In genomic region chr3:151316267-151316991, GRCh38 we compare ENCODE assay signal across 10 cellular contexts. TPM values are rescaled to one million over a fixed set of nuclear protein-coding genes. Genes with fewer than 3 reads are reported as not detected.
DNase-seq lines count a peak whose midpoint lies in the region; ATAC-seq and TF ChIP-seq lines count a peak whose summit lies in the region.
"Had no signal": no experiment of that assay in that cellular context is flagged by ENCODE, and none has a peak within 500 bp of the region (broad histone marks: within the 10 kb centered on the region; RNA-seq: fewer than 3 reads in every experiment).

TSS of gene GPR87 (minus strand) at chr3:151316820. CDS start at chr3:151300100, 16,720 bp downstream.

- no peak within 1 kb of the TSS for H3K14ac ChIP-seq in trophoblast cell (ENCODE audit: low read length)

- no peak within 1 kb of the TSS for H3K4ac ChIP-seq in trophoblast cell (ENCODE audit: low read depth, low read length)

- no peak for TF ChIP-seq POLR2A in GM18505 (IDR thresholded peaks at IDR 0.05; ENCODE audit: borderline replicate concordance, extremely low read depth, insufficient read depth, insufficient read length)

- no peaks in the 10 kb centered on the region for H4K20me1 ChIP-seq in mammary epithelial cell (ENCODE audit: insufficient read depth, low read length)

- no peak for TF ChIP-seq CTCF in mammary epithelial cell (conservative IDR thresholded peaks at IDR 0.05 in 1 of 2, IDR thresholded peaks at IDR 0.05 in 1 of 2; ENCODE audit: extremely low read depth in 1 of 2, insufficient read depth in 1 of 2, low read depth in 1 of 2, low read length in 2 of 2)

- peak within 1 kb of the TSS; percentile 99 for H3K27ac ChIP-seq in mammary epithelial cell (ENCODE audit: insufficient read depth, low read depth, low read length)
- H3K27ac ChIP-seq in trophoblast cell (ENCODE audit: low read depth, low read length), result peak within 1 kb of the TSS; percentile 96
- H3K27ac ChIP-seq: gastroesophageal sphincter had no signal

- H3K79me2 ChIP-seq in mammary epithelial cell (ENCODE audit: insufficient read depth, low read length) (peaks cover 52% of the 10 kb centered on the region), trophoblast cell (ENCODE audit: control insufficient read depth, insufficient read depth, low read length, poor library complexity) (no peaks in the 10 kb centered on the region)

- H2BK12ac ChIP-seq in trophoblast cell (ENCODE audit: low read length), result peak within 1 kb of the TSS; percentile 48

- H3K23ac ChIP-seq in trophoblast cell (ENCODE audit: low read length), result no peak within 1 kb of the TSS

- dilution Hi-C loops in mammary epithelial cell (cut with HindIII; ENCODE audit: low sequenced_read_pairs), result no loop called here

- intact Hi-C loops in mammary epithelial cell (cut with micrococcal nuclease), result loop anchor here (1.0 to 10.0 kb wide), 3 partner anchors 11 to 958 kb away; partner anchors contain the start of genes EIF2A and SERP1

- H4K12ac ChIP-seq in trophoblast cell (ENCODE audit: low read depth, low read length), result no peak within 1 kb of the TSS

- H3K36me3 ChIP-seq in mammary epithelial cell (ENCODE audit: insufficient read depth, low read length), result peaks cover 10% of the 10 kb centered on the region
- H3K36me3 ChIP-seq in trophoblast cell (ENCODE audit: control insufficient read depth in 1 of 2, insufficient read depth in 2 of 2, low read length in 2 of 2), result no peaks in the 10 kb centered on the region
- H3K36me3 ChIP-seq: gastroesophageal sphincter had no signal

- H2AFZ ChIP-seq in mammary epithelial cell (ENCODE audit: low read depth, low read length) (no peak within 1 kb of the TSS), trophoblast cell (ENCODE audit: insufficient read depth, low read length, poor library complexity) (no peak within 1 kb of the TSS)

- H3K4me2 ChIP-seq in mammary epithelial cell (ENCODE audit: insufficient read depth, low read depth, low read length) (peak within 1 kb of the TSS; percentile 90), trophoblast cell (ENCODE audit: low read length) (peak within 1 kb of the TSS; percentile 56)

- H3K9ac ChIP-seq in mammary epithelial cell (ENCODE audit: insufficient read depth, low read length) (peak within 1 kb of the TSS; percentile 97), trophoblast cell (ENCODE audit: low read length) (no peak within 1 kb of the TSS)

- peak within 1 kb of the TSS; percentile 63 to 91 (median 89) for H3K4me3 ChIP-seq in mammary epithelial cell (replicated peaks in 1 of 3; ENCODE audit: insufficient read depth in 1 of 3, low read depth in 2 of 3, low read length in 3 of 3)
- H3K4me3 ChIP-seq in trophoblast cell (ENCODE audit: low read depth, low read length), result no peak within 1 kb of the TSS
- H3K4me3 ChIP-seq: gastroesophageal sphincter had no signal

- in situ Hi-C loops in mammary epithelial cell (cut with MboI; ENCODE audit: low sequenced_read_pairs in 2 of 2), result loop anchor here in 1 of 2 donors (25.0 kb wide), 1 partner anchor 521 kb away; no protein-coding TSS in a partner anchor

- no peak within 1 kb of the TSS for H3K18ac ChIP-seq in trophoblast cell (ENCODE audit: low read length)

- ATAC-seq in GM18870 (IDR thresholded peaks at IDR 0.05; ENCODE audit: unreplicated experiment) (peak; percentile 56), GM18505 (IDR thresholded peaks at IDR 0.05; ENCODE audit: unreplicated experiment) (no peak)
- ATAC-seq: gastroesophageal sphincter had no signal

- no peak within 1 kb of the TSS for H4K8ac ChIP-seq in trophoblast cell (ENCODE audit: low read depth, low read length)

- H4K91ac ChIP-seq in trophoblast cell (ENCODE audit: low read depth, low read length), result peak within 1 kb of the TSS; percentile 28

- CTCF ChIA-PET in mammary epithelial cell (lab: Charles Lee; ENCODE audit: low non-redundant PET), result no interaction called here

- TSS peak; percentile 70 for BruUV-seq in mammary epithelial cell (replicated peaks; lab: Mats Ljungman, UMichigan)

- H2AK5ac ChIP-seq in trophoblast cell (ENCODE audit: low read length), result no peak within 1 kb of the TSS

- DNase-seq in HT-29 (ENCODE audit: low spot score) (peak; percentile 84), mammary epithelial cell (peak; percentile 95), trophoblast cell (peak; percentile 70 to 84), cerebellar cortex (ENCODE audit: low spot score) (no peak), NCI-H2107 (lab: John Stamatoyannopoulos, UW) (no peak)
- DNase-seq: activated naive CD8-positive, alpha-beta T cell treated with anti-CD3 and anti-CD28 coated beads, Interleukin-2, amount 10 ng/mL, durations not matched to agents 7 days and 5 days had no signal

- H3K27me3 ChIP-seq in mammary epithelial cell (ENCODE audit: insufficient read depth, low read length), result no peaks in the 10 kb centered on the region
- no peaks in the 10 kb centered on the region for H3K27me3 ChIP-seq in trophoblast cell (ENCODE audit: insufficient read depth, low read length)
- H3K27me3 ChIP-seq: gastroesophageal sphincter had no signal

- peaks cover 64% of the 10 kb centered on the region for H3K4me1 ChIP-seq in mammary epithelial cell (ENCODE audit: insufficient read depth, low read length)
- H3K4me1 ChIP-seq in trophoblast cell (ENCODE audit: control insufficient read depth in 1 of 2, insufficient read depth in 2 of 2, low read length in 2 of 2), result peaks cover 6 to 14% of the 10 kb centered on the region in 2 experiments
- H3K4me1 ChIP-seq: gastroesophageal sphincter had no signal

- H3K9me3 ChIP-seq in mammary epithelial cell (replicated peaks; ENCODE audit: insufficient read depth, low read length) (no peaks in the 10 kb centered on the region), trophoblast cell (ENCODE audit: insufficient read depth, low read depth, low read length) (no peaks in the 10 kb centered on the region)
- H3K9me3 ChIP-seq: gastroesophageal sphincter had no signal

- H2BK120ac ChIP-seq in trophoblast cell (ENCODE audit: insufficient read depth, low read length, poor library complexity), result peak within 1 kb of the TSS; percentile 46

- 1% methylated on average over 7 of the region's 7 CpGs for WGBS in mammary epithelial cell (ENCODE audit: low coverage, missing lambda C conversion rate)
- WGBS in trophoblast cell (ENCODE audit: extremely low coverage, insufficient coverage, insufficient read length), result no CpG with 5 or more reads among the region's 7 CpGs

- peak within 1 kb of the TSS; percentile 81 for H2BK5ac ChIP-seq in trophoblast cell (ENCODE audit: low read depth, low read length, poor library complexity)

- peaks cover 11% of the 10 kb centered on the region for H3K79me1 ChIP-seq in trophoblast cell (ENCODE audit: low read length)

RNA-seq across cellular contexts. Expression of gene GPR87, which starts in this region (rescaled TPM):
- total RNA-seq in HT-29 (2014; rRNA removed; shearing (Covaris generic)), result 1.8 and 2.6 TPM in 2 replicates
- 10 to 100 TPM; 66.1 to 78.7 TPM for total RNA-seq in mammary epithelial cell
- 88.9 TPM for polyA plus RNA-seq in mammary epithelial cell
- 41.7 TPM for polyA minus RNA-seq in mammary epithelial cell
- polyA plus RNA-seq in trophoblast cell (2013), result 22.8 and 24.0 TPM in 2 replicates
- total RNA-seq: activated naive CD8-positive, alpha-beta T cell treated with anti-CD3 and anti-CD28 coated beads, Interleukin-2, amount 10 ng/mL, durations not matched to agents 7 days and 5 days; SK-MEL-5 had no signal

Comparison
In these comparisons a context has a peak if more than half of its experiments do, and no peak if none do; other contexts are left out.
1. RNA of gene GPR87 (total RNA-seq): 66.1 to 78.7 TPM in mammary epithelial cell; 1.8 to 2.6 TPM in HT-29; every median in the first group is over 10 times any median in the second.
2. DNase-seq: peak in HT-29 (single experiment), mammary epithelial cell (single experiment) and trophoblast cell (2 of 2); none in cerebellar cortex (single experiment) and NCI-H2107 (single experiment).